In the genomic region with DNA sequence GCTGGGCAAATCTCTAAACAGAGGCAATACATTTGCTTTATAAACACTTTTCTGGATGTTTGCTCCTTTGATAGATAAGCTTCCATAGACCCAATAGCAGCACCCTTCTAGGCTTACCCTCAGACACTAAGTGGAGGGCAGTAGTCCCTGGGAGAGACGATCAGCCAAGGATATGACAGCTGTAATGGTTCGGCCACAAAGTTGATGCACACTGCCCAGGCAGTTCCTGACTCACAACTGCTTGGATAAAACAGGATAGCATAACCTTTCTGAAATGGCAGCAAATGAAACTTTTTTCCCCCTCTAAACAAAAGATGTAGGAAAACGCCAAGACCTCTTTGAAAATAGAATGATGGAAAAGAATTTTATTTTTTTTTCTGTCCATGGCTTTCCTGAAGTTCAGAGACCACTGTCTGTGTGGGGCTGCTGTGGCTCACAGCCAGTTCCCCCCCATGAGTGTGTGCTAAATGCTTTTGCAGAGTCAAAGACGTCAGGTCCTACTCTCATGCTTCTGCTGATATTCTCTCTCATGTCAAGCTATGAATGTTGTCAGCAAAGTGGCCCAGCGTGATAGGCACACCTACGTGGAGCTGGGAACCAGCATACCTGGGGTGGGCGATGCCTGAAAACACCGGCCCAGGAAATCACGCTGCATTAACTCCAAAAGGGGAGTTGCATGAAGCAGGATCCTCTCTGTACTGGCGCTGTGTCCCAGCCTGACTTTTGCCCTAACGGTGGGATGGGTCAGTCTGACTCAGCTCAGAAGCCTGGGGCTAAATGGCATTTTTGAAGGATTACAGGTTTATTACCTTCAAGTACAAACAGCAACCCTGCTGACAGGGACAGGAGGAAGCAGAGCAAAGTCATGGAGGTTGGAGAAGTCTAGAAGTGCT, we compare ENCODE assay signal across 9 cellular contexts. TPM values are rescaled to one million over a fixed set of nuclear protein-coding genes. Genes with fewer than 3 reads are reported as not detected.
A peak's percentile ranks its signal among the peaks of the same experiment; 100 is the strongest.
DNase-seq lines count a peak whose midpoint lies in the region; ATAC-seq and TF ChIP-seq lines count a peak whose summit lies in the region.
"Had no signal": no experiment of that assay in that cellular context is flagged by ENCODE, and none has a peak within 500 bp of the region (broad histone marks: within the 10 kb centered on the region; RNA-seq: fewer than 3 reads in every experiment).

No MANE protein-coding gene starts in this region.

- TF ChIP-seq CTCF in foreskin fibroblast (IDR thresholded peaks at IDR 0.05; ENCODE audit: low read depth, low read length) (no peak), coronary artery (IDR thresholded peaks at IDR 0.05) (no peak)

- no peaks in the 10 kb centered on the region for H3K4me1 Mint-ChIP-seq in T-helper 17 cell

- H3K27me3 Mint-ChIP-seq in T-helper 17 cell: no peaks in the 10 kb centered on the region

- H3K36me3 ChIP-seq in SK-N-MC (ENCODE audit: insufficient read depth, low read length): no peaks in the 10 kb centered on the region; the same call in 1 of the 2 replicates

- ATAC-seq in HG03135 (IDR thresholded peaks at IDR 0.05; ENCODE audit: unreplicated experiment) (no peak), T-helper 17 cell (no peak)

- H3K36me3 Mint-ChIP-seq in T-helper 17 cell (ENCODE audit: low read depth): peaks cover 3% of the 10 kb centered on the region

- no peaks in the 10 kb centered on the region for H3K9me3 ChIP-seq in SK-N-MC (ENCODE audit: low read depth, low read length)
- no peaks in the 10 kb centered on the region for H3K9me3 ChIP-seq in T-helper 17 cell (ENCODE audit: control insufficient read depth, low read length, poor library complexity, severe bottlenecking)

- H3K9ac ChIP-seq in SK-N-MC (ENCODE audit: insufficient read length): no peak overlapping the region

- no peak overlapping the region for H3K4me3 Mint-ChIP-seq in T-helper 17 cell

- DNase-seq in HCEC 1CT (peak; percentile 71), SK-N-MC (ENCODE audit: low read depth, low spot score) (no peak), foreskin fibroblast (peak; percentile 73 to 85), coronary artery (ENCODE audit: low spot score) (no peak), mesenteric fat pad (ENCODE audit: low spot score) (no peak), T-helper 17 cell (no peak)

- H3K27ac ChIP-seq in SK-N-MC (peak overlapping the region; percentile 84), skin epidermis (peak overlapping the region in 11 of 21 experiments; percentile 12 to 78 (median 43)), coronary artery (no peak overlapping the region)

- no peak overlapping the region for H3K4me3 ChIP-seq in SK-N-MC
- H3K4me3 ChIP-seq in foreskin fibroblast (ENCODE audit: low read depth in 1 of 2, low read length in 2 of 2): no peak overlapping the region
- H3K4me3 ChIP-seq in skin epidermis: no peak overlapping the region
- no peak overlapping the region for H3K4me3 ChIP-seq in coronary artery

- H3K27ac Mint-ChIP-seq in T-helper 17 cell: no peak overlapping the region
- H3K27ac Mint-ChIP-seq: activated T-helper 2 cell treated with anti-CD3 and anti-CD28 coated beads, Interferon-gamma antibody, Interleukin-2, Interleukin-4, amounts not matched to agents 10 μg/mL and 5 μg/mL and 100 μg/mL, durations not matched to agents 14 hours and 24 hours and 36 hours had no signal

RNA-seq across cellular contexts. Expression of a gene that starts 8.8 kb away (rescaled TPM):
- total RNA-seq in mesenteric fat pad (32.1 TPM), T-helper 17 cell (10 to 100 TPM; 15.4 to 20.1 TPM)

RNA-seq across cellular contexts. Expression of a gene that starts 31.7 kb away (rescaled TPM):
- total RNA-seq in mesenteric fat pad (0.71 TPM), T-helper 17 cell (1 to 10 TPM; 1.5 to 2.2 TPM)

RNA-seq across cellular contexts. Expression of a gene that starts 53.3 kb away (rescaled TPM):
- total RNA-seq in mesenteric fat pad (not detected), T-helper 17 cell (not detected)

Comparison
In these comparisons a context has a peak if more than half of its experiments do, and no peak if none do; other contexts are left out.
1. DNase-seq: peak in HCEC 1CT (single experiment) and foreskin fibroblast (2 of 2); none in SK-N-MC (single experiment), coronary artery (single experiment), mesenteric fat pad (single experiment) and T-helper 17 cell (0 of 3).
2. H3K27ac ChIP-seq: peak in SK-N-MC (single experiment) and skin epidermis (11 of 21); none in coronary artery (0 of 2).